ENCODE assay signal across 8 cellular contexts in genomic region chr15:35546581-35547381, GRCh38. TPM values are rescaled to one million over a fixed set of nuclear protein-coding genes. Genes with fewer than 3 reads are reported as not detected.
DNase-seq lines count a peak whose midpoint lies in the region; ATAC-seq and TF ChIP-seq lines count a peak whose summit lies in the region.

No MANE protein-coding gene starts in this region.

- no peaks in the 10 kb centered on the region for H3K27me3 Mint-ChIP-seq in nephron progenitor cell (ENCODE audit: low read depth, poor library complexity)

- H4K20me1 ChIP-seq in MM.1S (ENCODE audit: insufficient read depth, low read length): no peaks in the 10 kb centered on the region

- H3K79me2 ChIP-seq in MM.1S (ENCODE audit: low read length): no peaks in the 10 kb centered on the region

- ATAC-seq in Right ventricle myocardium inferior: peak; percentile 6

- H3K9ac ChIP-seq in MM.1S (ENCODE audit: low read length): peak overlapping the region; percentile 98
- peak overlapping the region; percentile 89 for H3K9ac ChIP-seq in endocrine pancreas (ENCODE audit: control insufficient read depth, insufficient read depth, low read length)

- H3K4me2 ChIP-seq in MM.1S (ENCODE audit: low read depth, low read length): peak overlapping the region; percentile 72

- H3K9me3 ChIP-seq in MM.1S (replicated peaks; ENCODE audit: insufficient read depth, low read length) (no peaks in the 10 kb centered on the region), endocrine pancreas (ENCODE audit: control insufficient read depth, low read length) (no peaks in the 10 kb centered on the region)

- H3K4me3 ChIP-seq in MM.1S (ENCODE audit: low read length) (peak overlapping the region; percentile 84), endocrine pancreas (ENCODE audit: control insufficient read depth, insufficient read depth, low read length) (peak overlapping the region; percentile 84)

- H3K27ac ChIP-seq in MM.1S (ENCODE audit: low read length): peak overlapping the region; percentile 99

- H3K9me2 ChIP-seq in MM.1S (replicated peaks; ENCODE audit: insufficient read depth, low read length): no peaks in the 10 kb centered on the region

- peaks cover 34% of the 10 kb centered on the region for H3K36me3 Mint-ChIP-seq in nephron progenitor cell (ENCODE audit: low read depth)

- intact Hi-C loops in Right ventricle myocardium inferior (cut with DNase I) (loop anchor here (2.0 to 5.0 kb wide), 3 partner anchors 81 to 146 kb away; no protein-coding TSS in a partner anchor), cardiac septum (cut with DNase I) (loop anchor here (5.0 kb wide), 2 partner anchors 116 to 146 kb away; no protein-coding TSS in a partner anchor)

- H3K4me1 ChIP-seq in MM.1S (ENCODE audit: low read length): peaks cover 5% of the 10 kb centered on the region; the same call in 1 of the 2 replicates
- peaks cover 4% of the 10 kb centered on the region for H3K4me1 ChIP-seq in endocrine pancreas (ENCODE audit: control insufficient read depth, insufficient read depth, low read length)

- no peak for DNase-seq in Right ventricle myocardium inferior (ENCODE audit: missing footprints)
- DNase-seq in cardiac septum (ENCODE audit: low spot score): no peak
- DNase-seq in MM.1S: no peak
- DNase-seq in nephron progenitor cell: no peak
- DNase-seq in ecto neural progenitor cell (ENCODE audit: low spot score): no peak
- DNase-seq in GM10248 (ENCODE audit: extremely low spot score): no peak
- DNase-seq in NCI-H1092 treated with DMSO at 0.1 percent for 48 hours (lab: John Stamatoyannopoulos, UW): no peak

- H3K9me3 Mint-ChIP-seq in nephron progenitor cell: peaks cover 15% of the 10 kb centered on the region

- H3K4me1 Mint-ChIP-seq in nephron progenitor cell: peaks cover 51% of the 10 kb centered on the region

- peaks cover 10% of the 10 kb centered on the region; the same call in 1 of the 2 replicates for H3F3A ChIP-seq in MM.1S (ENCODE audit: insufficient read depth, low read length)

- H3K4me3 Mint-ChIP-seq in nephron progenitor cell: peak overlapping the region; percentile 98

- H3K36me3 ChIP-seq in MM.1S (replicated peaks; ENCODE audit: insufficient read depth, low read length) (no peaks in the 10 kb centered on the region), endocrine pancreas (ENCODE audit: control insufficient read depth, insufficient read depth, low read length) (no peaks in the 10 kb centered on the region)

- TF ChIP-seq CTCF in MM.1S (IDR thresholded peaks at IDR 0.05; ENCODE audit: low read length) (no peak), nephron progenitor cell (IDR thresholded peaks at IDR 0.05) (no peak), GM10248 (IDR thresholded peaks at IDR 0.05; ENCODE audit: control extremely low read depth, extremely low read depth, low read depth, missing control alignments) (no peak)

- POLR2A ChIA-PET in GM10248 (lab: Yijun Ruan, JAX): no interaction called here

- CTCF ChIA-PET in GM10248 (lab: Yijun Ruan, JAX): interaction anchor here (0.9 to 1.3 kb wide), 4 partner anchors 9 to 159 kb away, joined by 3 to 6 read pairs (median 3); no protein-coding TSS in a partner anchor

- H3K27me3 ChIP-seq in MM.1S (replicated peaks; ENCODE audit: insufficient read depth, low read length): no peaks in the 10 kb centered on the region
- no peaks in the 10 kb centered on the region for H3K27me3 ChIP-seq in endocrine pancreas (ENCODE audit: control insufficient read depth, insufficient read depth, low read length)

- H2AFZ ChIP-seq in MM.1S (ENCODE audit: low read length): peak overlapping the region; percentile 99

- peak overlapping the region; percentile 100 for H3K27ac Mint-ChIP-seq in nephron progenitor cell

RNA-seq across cellular contexts. Expression of gene DPH6, which starts 0.8 kb away (rescaled TPM):
- 14.1 TPM for total RNA-seq in Right ventricle myocardium inferior
- total RNA-seq in cardiac septum: 19.7 TPM
